In genomic region chr11:66267039-66267378, GRCh38 we compare ENCODE assay signal across 9 cellular contexts.
DNase-seq lines count a peak whose midpoint lies in the region; ATAC-seq, FAIRE-seq and TF ChIP-seq lines count a peak whose summit lies in the region.
"Had no signal": no experiment of that assay in that cellular context is flagged by ENCODE, and none has a peak within 500 bp of the region (broad histone marks: within the 10 kb centered on the region; RNA-seq: fewer than 3 reads in every experiment).

No MANE protein-coding gene starts in this region.

- no peaks in the 10 kb centered on the region for H3K9me2 ChIP-seq in Loucy (replicated peaks; ENCODE audit: low read depth, low read length)

- H3K79me2 ChIP-seq in Loucy (ENCODE audit: insufficient read depth, low read length), result peaks cover 31% of the 10 kb centered on the region

- H3K9ac ChIP-seq in Loucy (ENCODE audit: low read depth, low read length, poor library complexity, severe bottlenecking), result no peak overlapping the region
- peak overlapping the region; percentile 40 for H3K9ac ChIP-seq in muscle layer of colon (ENCODE audit: low read length)

- H3K4me3 Mint-ChIP-seq in dendritic cell treated with granulocyte-macrophage colony-stimulating factor and Interleukin-4, amounts not matched to agents 40 ng/mL and 50 ng/mL, for 4 days, result peak overlapping the region; percentile 91

- H3K9me3 ChIP-seq in Loucy (ENCODE audit: insufficient read depth, low read depth, low read length), result no peaks in the 10 kb centered on the region
- H3K9me3 ChIP-seq in muscle layer of colon (ENCODE audit: low read length), result no peaks in the 10 kb centered on the region

- peaks cover 44% of the 10 kb centered on the region for H3K4me1 Mint-ChIP-seq in dendritic cell treated with granulocyte-macrophage colony-stimulating factor and Interleukin-4, amounts not matched to agents 40 ng/mL and 50 ng/mL, for 4 days (ENCODE audit: low read depth)

- H3K4me2 ChIP-seq in Loucy (ENCODE audit: low read depth, low read length, poor library complexity, severe bottlenecking), result peak overlapping the region; percentile 88

- H3K27me3 ChIP-seq in Loucy (ENCODE audit: insufficient read depth, low read length, poor library complexity, severe bottlenecking), result no peaks in the 10 kb centered on the region
- H3K27me3 ChIP-seq in muscle layer of colon (ENCODE audit: control insufficient read depth in 1 of 2, insufficient read depth in 2 of 2, low read length in 2 of 2), result no peaks in the 10 kb centered on the region

- no peak overlapping the region for H3K4me3 ChIP-seq in Loucy (ENCODE audit: low read length, poor library complexity, severe bottlenecking)
- H3K4me3 ChIP-seq in muscle layer of colon (ENCODE audit: low read depth in 1 of 2, low read length in 2 of 2), result peak overlapping the region; percentile 40 to 60

- H4K20me1 ChIP-seq in Loucy (ENCODE audit: insufficient read depth, low read length, poor library complexity, severe bottlenecking), result peaks cover 22% of the 10 kb centered on the region

- TF ChIP-seq CTCF in 22Rv1 (IDR thresholded peaks at IDR 0.05), result no peak
- no peak for TF ChIP-seq CTCF in Loucy (conservative IDR thresholded peaks at IDR 0.05; ENCODE audit: low read length)

- H3K36me3 Mint-ChIP-seq in dendritic cell treated with granulocyte-macrophage colony-stimulating factor and Interleukin-4, amounts not matched to agents 40 ng/mL and 50 ng/mL, for 4 days (ENCODE audit: low read depth), result peaks cover 32% of the 10 kb centered on the region

- no peak for ATAC-seq in GM18868 (IDR thresholded peaks at IDR 0.05; ENCODE audit: unreplicated experiment)
- ATAC-seq in GM21526 (IDR thresholded peaks at IDR 0.05; ENCODE audit: low FRiP score, unreplicated experiment), result no peak

- H3K9me3 Mint-ChIP-seq in dendritic cell treated with granulocyte-macrophage colony-stimulating factor and Interleukin-4, amounts not matched to agents 40 ng/mL and 50 ng/mL, for 4 days, result no peaks in the 10 kb centered on the region

- H3K27ac Mint-ChIP-seq in dendritic cell treated with granulocyte-macrophage colony-stimulating factor and Interleukin-4, amounts not matched to agents 40 ng/mL and 50 ng/mL, for 4 days, result peak overlapping the region; percentile 87

- peaks cover 3% of the 10 kb centered on the region for H3K27me3 Mint-ChIP-seq in dendritic cell treated with granulocyte-macrophage colony-stimulating factor and Interleukin-4, amounts not matched to agents 40 ng/mL and 50 ng/mL, for 4 days

- H2AFZ ChIP-seq in Loucy (ENCODE audit: low read length), result no peak overlapping the region

- H3K4me1 ChIP-seq in Loucy (ENCODE audit: insufficient read depth, low read length, poor library complexity, severe bottlenecking), result peaks cover 32% of the 10 kb centered on the region
- H3K4me1 ChIP-seq in muscle layer of colon (ENCODE audit: insufficient read depth, low read length), result peaks cover 30% of the 10 kb centered on the region

- peaks cover 28% of the 10 kb centered on the region; the same call in 1 of the 2 replicates for H3K36me3 ChIP-seq in Loucy (ENCODE audit: insufficient read depth, low read length)
- H3K36me3 ChIP-seq in muscle layer of colon (ENCODE audit: insufficient read depth, low read length), result peaks cover 39% of the 10 kb centered on the region

- no peak for FAIRE-seq in GM19239 (lab: Jason Lieb, UNC)
- FAIRE-seq: G401.6 had no signal

- no peak for DNase-seq in GM19239 (ENCODE audit: insufficient read length, low spot score)
- DNase-seq in NK-92 (lab: John Stamatoyannopoulos, UW; ENCODE audit: unreplicated experiment), result no peak

- peak overlapping the region; percentile 93 for H3K27ac ChIP-seq in 22Rv1
- peak overlapping the region; percentile 100 for H3K27ac ChIP-seq in muscle layer of colon (ENCODE audit: low read depth, low read length)

- H3F3A ChIP-seq in Loucy (ENCODE audit: low read depth), result no peaks in the 10 kb centered on the region

- intact Hi-C loops in dendritic cell treated with granulocyte-macrophage colony-stimulating factor and Interleukin-4, amounts not matched to agents 40 ng/mL and 50 ng/mL, for 4 days (cut with micrococcal nuclease), result loop anchor here (5.0 kb wide), 1 partner anchor 350 kb away; the partner anchor contains the start of genes C11orf68 and DRAP1
